ENCODE assay signal across 15 cellular contexts in the genomic region with DNA sequence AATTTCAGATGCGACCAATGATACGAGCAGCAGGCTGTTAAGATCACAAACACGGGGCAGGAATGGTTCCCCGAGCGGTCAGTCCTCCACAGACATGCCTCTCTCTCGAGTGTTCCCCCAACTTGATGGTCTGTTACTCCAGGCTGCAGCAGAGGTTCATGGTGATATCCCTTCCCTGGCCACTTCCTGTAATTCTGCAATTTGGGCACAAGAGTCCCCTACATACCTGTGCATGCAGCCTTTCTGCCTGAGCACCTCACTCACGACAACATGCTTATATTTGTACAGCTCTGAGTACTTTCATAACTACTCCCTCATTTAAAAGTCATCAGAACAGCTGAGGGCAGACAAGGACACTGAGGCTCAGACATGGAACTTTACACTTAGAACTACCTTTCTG.
DNase-seq lines count a peak whose midpoint lies in the region; ATAC-seq, FAIRE-seq and TF ChIP-seq lines count a peak whose summit lies in the region.
"Had no signal": no experiment of that assay in that cellular context is flagged by ENCODE, and none has a peak within 500 bp of the region (broad histone marks: within the 10 kb centered on the region; RNA-seq: fewer than 3 reads in every experiment).

No MANE protein-coding gene starts in this region.

- no peaks in the 10 kb centered on the region for H3K9me3 ChIP-seq in pancreas
- H3K9me3 ChIP-seq in thyroid gland = no peaks in the 10 kb centered on the region

- H3K4me3 ChIP-seq in astrocyte of the cerebellum (ENCODE audit: low read depth, low read length) = no peak overlapping the region
- H3K4me3 ChIP-seq in pancreas = no peak overlapping the region
- no peak overlapping the region for H3K4me3 ChIP-seq in thyroid gland (replicated peaks in 1 of 3)

- H3K27ac ChIP-seq in pancreas (no peak overlapping the region), thyroid gland (no peak overlapping the region)

- no peak overlapping the region for H3K4me3 Mint-ChIP-seq in osteocyte (ENCODE audit: unreplicated experiment)
- H3K4me3 Mint-ChIP-seq: activated B cell treated with CpG ODN at 0.5 μM for 24 hours; CD4-positive, alpha-beta T cell; dendritic cell treated with granulocyte-macrophage colony-stimulating factor and Interleukin-4, amounts not matched to agents 40 ng/mL and 50 ng/mL, for 4 days had no signal

- H3K27me3 Mint-ChIP-seq in osteocyte (ENCODE audit: unreplicated experiment) = no peaks in the 10 kb centered on the region
- H3K27me3 Mint-ChIP-seq: activated B cell treated with CpG ODN at 0.5 μM for 24 hours; CD4-positive, alpha-beta T cell; dendritic cell treated with granulocyte-macrophage colony-stimulating factor and Interleukin-4, amounts not matched to agents 40 ng/mL and 50 ng/mL, for 4 days had no signal

- H3K4me1 ChIP-seq in pancreas (no peaks in the 10 kb centered on the region), thyroid gland (no peaks in the 10 kb centered on the region)

- TF ChIP-seq POLR2A in GM18505 (IDR thresholded peaks at IDR 0.05; ENCODE audit: borderline replicate concordance, extremely low read depth, insufficient read depth, insufficient read length) = no peak
- no peak for TF ChIP-seq POLR2A in thyroid gland (IDR thresholded peaks at IDR 0.05)

- ATAC-seq in GM18505 (IDR thresholded peaks at IDR 0.05; ENCODE audit: unreplicated experiment) = peak; percentile 62
- peak; percentile 78 for ATAC-seq in HG02981 (IDR thresholded peaks at IDR 0.05; ENCODE audit: unreplicated experiment)
- ATAC-seq in pancreas = peak in 3 of 4 donors; percentile 25 to 66 (median 53)
- ATAC-seq: SK-N-SH treated with all-trans-retinoic acid at 6 μM for 48 hours had no signal

- H3K9me3 Mint-ChIP-seq in osteocyte (ENCODE audit: unreplicated experiment) = no peaks in the 10 kb centered on the region
- H3K9me3 Mint-ChIP-seq: activated B cell treated with CpG ODN at 0.5 μM for 24 hours; CD4-positive, alpha-beta T cell; dendritic cell treated with granulocyte-macrophage colony-stimulating factor and Interleukin-4, amounts not matched to agents 40 ng/mL and 50 ng/mL, for 4 days had no signal

- no peak overlapping the region for H3K27ac Mint-ChIP-seq in osteocyte (ENCODE audit: unreplicated experiment)
- H3K27ac Mint-ChIP-seq: activated B cell treated with CpG ODN at 0.5 μM for 24 hours; CD4-positive, alpha-beta T cell; dendritic cell treated with granulocyte-macrophage colony-stimulating factor and Interleukin-4, amounts not matched to agents 40 ng/mL and 50 ng/mL, for 4 days had no signal

- peak; percentile 6 for TF ChIP-seq CTCF in astrocyte of the cerebellum (IDR thresholded peaks at IDR 0.05; ENCODE audit: low read depth, low read length, missing control alignments)
- no peak for TF ChIP-seq CTCF in pancreas (IDR thresholded peaks at IDR 0.05)
- TF ChIP-seq CTCF in thyroid gland (IDR thresholded peaks at IDR 0.05) = no peak
- no peak for TF ChIP-seq CTCF in osteocyte (IDR thresholded peaks at IDR 0.05)

- DNase-seq in astrocyte of the cerebellum (ENCODE audit: low read depth) (no peak), pancreas (peak in 1 of 6 donors; percentile 11), thyroid gland (no peak), osteocyte (ENCODE audit: extremely low spot score, unreplicated experiment) (no peak), SHP77 (lab: John Stamatoyannopoulos, UW) (no peak)
- DNase-seq: activated B cell treated with CpG ODN at 0.5 μM for 24 hours; CD4-positive, alpha-beta T cell; GDM1; mesenchymal stem cell; NCI-H1048; NCI-H2171 treated with DMSO at 0.1 percent for 48 hours had no signal

- no peaks in the 10 kb centered on the region for H3K4me1 Mint-ChIP-seq in osteocyte (ENCODE audit: unreplicated experiment)
- H3K4me1 Mint-ChIP-seq: activated B cell treated with CpG ODN at 0.5 μM for 24 hours had no signal

- in situ Hi-C loops in astrocyte of the cerebellum (cut with HindIII; ENCODE audit: low sequenced_read_pairs) = no loop called here

- H3K27me3 ChIP-seq in pancreas (no peaks in the 10 kb centered on the region), thyroid gland (no peaks in the 10 kb centered on the region)

- H3K36me3 ChIP-seq in pancreas (no peaks in the 10 kb centered on the region), thyroid gland (no peaks in the 10 kb centered on the region)

- intact Hi-C loops in pancreas (cut with DNase I) = no loop called here
- intact Hi-C loops in thyroid gland (cut with DNase I) = no loop called here

- 54 to 60% methylated on average over 7 of the region's 7 CpGs for WGBS in pancreas, 2 donors
- 64 to 72% methylated on average over 7 of the region's 7 CpGs for WGBS in thyroid gland, 2 donors

- no peak for FAIRE-seq in pancreas (lab: Jason Lieb, UNC)

- no peaks in the 10 kb centered on the region for H3K36me3 Mint-ChIP-seq in osteocyte (ENCODE audit: unreplicated experiment)
